Comparison of ENCODE assay signal across 18 cellular contexts in the genomic region with DNA sequence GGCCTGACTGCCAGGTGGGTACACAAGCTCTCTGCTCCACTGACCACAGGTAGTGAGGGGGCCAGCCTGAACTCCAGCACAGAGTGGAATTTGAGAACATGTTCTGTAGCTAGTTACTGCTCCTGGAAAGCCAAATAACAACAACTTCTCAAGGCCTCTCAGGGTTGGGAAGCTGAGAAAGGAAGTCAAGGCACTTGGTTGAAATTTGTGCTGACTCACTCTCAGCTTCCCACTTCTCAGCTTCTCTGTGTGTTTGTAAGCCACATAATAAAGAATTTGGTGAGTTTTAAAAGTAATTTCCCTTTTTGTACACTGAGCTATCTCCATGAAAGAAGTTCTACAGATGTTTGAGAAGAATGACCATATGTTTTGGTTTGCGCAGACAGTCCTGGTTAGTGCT.
DNase-seq lines count a peak whose midpoint lies in the region; ATAC-seq and TF ChIP-seq lines count a peak whose summit lies in the region.
"Had no signal": no experiment of that assay in that cellular context is flagged by ENCODE, and none has a peak within 500 bp of the region (broad histone marks: within the 10 kb centered on the region; RNA-seq: fewer than 3 reads in every experiment).

No MANE protein-coding gene starts in this region.

- H2BK120ac ChIP-seq in mesenchymal stem cell (ENCODE audit: low read depth, low read length) = no peak overlapping the region

- no peak overlapping the region for H3K18ac ChIP-seq in mesenchymal stem cell (ENCODE audit: low read depth in 1 of 2, low read length in 2 of 2)

- H3K4me1 Mint-ChIP-seq in activated naive CD8-positive, alpha-beta T cell treated with anti-CD3 and anti-CD28 coated beads, Interleukin-2, amount 50 U/mL, for 24 hours = peaks cover 31% of the 10 kb centered on the region
- H3K4me1 Mint-ChIP-seq in activated T-cell treated with anti-CD3 and anti-CD28 coated beads, Interleukin-2, amount 50 U/mL, for 24 hours (ENCODE audit: low read depth) = peaks cover 25% of the 10 kb centered on the region

- H3K4me2 ChIP-seq in mesenchymal stem cell (ENCODE audit: low read length, poor library complexity, severe bottlenecking) = no peak overlapping the region

- peaks cover 9% of the 10 kb centered on the region for H3K27me3 Mint-ChIP-seq in activated naive CD8-positive, alpha-beta T cell treated with anti-CD3 and anti-CD28 coated beads, Interleukin-2, amount 50 U/mL, for 24 hours
- peaks cover 9% of the 10 kb centered on the region for H3K27me3 Mint-ChIP-seq in activated T-cell treated with anti-CD3 and anti-CD28 coated beads, Interleukin-2, amount 50 U/mL, for 24 hours
- H3K27me3 Mint-ChIP-seq: progenitor cell of endocrine pancreas had no signal

- ATAC-seq in activated naive CD8-positive, alpha-beta T cell treated with anti-CD3 and anti-CD28 coated beads, Interleukin-2, amount 50 U/mL, for 24 hours = no peak
- ATAC-seq in GM18909 (IDR thresholded peaks at IDR 0.05; ENCODE audit: poor library complexity, unreplicated experiment) = no peak
- ATAC-seq in GM21723 (IDR thresholded peaks at IDR 0.05; ENCODE audit: unreplicated experiment) = no peak
- ATAC-seq: activated CD8-positive, alpha-beta memory T cell treated with anti-CD3 and anti-CD28 coated beads, Interleukin-2, amount 10 ng/mL, durations not matched to agents 7 days and 5 days; activated naive CD4-positive, alpha-beta T cell treated with anti-CD3 and anti-CD28 coated beads, Interleukin-2, amount 50 U/mL, for 72 hours had no signal

- H3K36me3 Mint-ChIP-seq in activated naive CD8-positive, alpha-beta T cell treated with anti-CD3 and anti-CD28 coated beads, Interleukin-2, amount 50 U/mL, for 24 hours (ENCODE audit: low read depth) = no peaks in the 10 kb centered on the region
- peaks cover 4% of the 10 kb centered on the region for H3K36me3 Mint-ChIP-seq in activated T-cell treated with anti-CD3 and anti-CD28 coated beads, Interleukin-2, amount 50 U/mL, for 24 hours (ENCODE audit: low read depth)

- H3K9me3 ChIP-seq in mesenchymal stem cell (ENCODE audit: control insufficient read depth, low read length) (peaks cover 10% of the 10 kb centered on the region), ascending aorta (no peaks in the 10 kb centered on the region)

- H3K27ac ChIP-seq in mesenchymal stem cell (ENCODE audit: low read length, poor library complexity, severe bottlenecking) (peak overlapping the region; percentile 25), ascending aorta (no peak overlapping the region)

- peak overlapping the region in 1 of 2 experiments; percentile 47 for H2BK12ac ChIP-seq in mesenchymal stem cell (ENCODE audit: low read length in 2 of 2)

- no peak for TF ChIP-seq CTCF in ascending aorta (IDR thresholded peaks at IDR 0.05)

- H3K9ac ChIP-seq in mesenchymal stem cell (ENCODE audit: low read length) = no peak overlapping the region

- peak overlapping the region; percentile 77 for H3K27ac Mint-ChIP-seq in activated naive CD8-positive, alpha-beta T cell treated with anti-CD3 and anti-CD28 coated beads, Interleukin-2, amount 50 U/mL, for 24 hours
- no peak overlapping the region for H3K27ac Mint-ChIP-seq in activated T-cell treated with anti-CD3 and anti-CD28 coated beads, Interleukin-2, amount 50 U/mL, for 24 hours
- H3K27ac Mint-ChIP-seq: activated CD8-positive, alpha-beta memory T cell treated with anti-CD3 and anti-CD28 coated beads, Interleukin-2, amount 10 ng/mL, durations not matched to agents 7 days and 5 days; activated naive CD4-positive, alpha-beta T cell treated with anti-CD3 and anti-CD28 coated beads, Interleukin-2, amount 50 U/mL, for 72 hours; progenitor cell of endocrine pancreas had no signal

- H3K14ac ChIP-seq in mesenchymal stem cell (ENCODE audit: low read length in 2 of 2) = no peak overlapping the region

- H3K4me1 ChIP-seq in mesenchymal stem cell (ENCODE audit: control insufficient read depth, insufficient read depth, low read depth, low read length) (peaks cover 3% of the 10 kb centered on the region), ascending aorta (no peaks in the 10 kb centered on the region)

- no peaks in the 10 kb centered on the region for H3K36me3 ChIP-seq in mesenchymal stem cell (ENCODE audit: control insufficient read depth in 1 of 2, insufficient read depth in 2 of 2, low read depth in 1 of 2, low read length in 2 of 2)
- no peaks in the 10 kb centered on the region for H3K36me3 ChIP-seq in ascending aorta

- no peaks in the 10 kb centered on the region for H3K79me1 ChIP-seq in mesenchymal stem cell (replicated peaks; ENCODE audit: low read length, poor library complexity, severe bottlenecking)

- no peak overlapping the region for H2BK15ac ChIP-seq in mesenchymal stem cell (ENCODE audit: low read depth, poor library complexity, severe bottlenecking)

- H3K9me3 Mint-ChIP-seq in activated naive CD8-positive, alpha-beta T cell treated with anti-CD3 and anti-CD28 coated beads, Interleukin-2, amount 50 U/mL, for 24 hours = peaks cover 26% of the 10 kb centered on the region
- peaks cover 4% of the 10 kb centered on the region for H3K9me3 Mint-ChIP-seq in activated T-cell treated with anti-CD3 and anti-CD28 coated beads, Interleukin-2, amount 50 U/mL, for 24 hours

- H3K4me3 ChIP-seq in mesenchymal stem cell (ENCODE audit: insufficient read depth in 1 of 2, low read depth in 1 of 2, low read length in 2 of 2) (no peak overlapping the region), ascending aorta (no peak overlapping the region)

- no peak overlapping the region for H4K91ac ChIP-seq in mesenchymal stem cell (ENCODE audit: low read length)

- WGBS in mesenchymal stem cell = 91% methylated on average over 1 of the region's 1 CpG

- no peak overlapping the region for H3K4me3 Mint-ChIP-seq in activated naive CD8-positive, alpha-beta T cell treated with anti-CD3 and anti-CD28 coated beads, Interleukin-2, amount 50 U/mL, for 24 hours
- no peak overlapping the region for H3K4me3 Mint-ChIP-seq in activated T-cell treated with anti-CD3 and anti-CD28 coated beads, Interleukin-2, amount 50 U/mL, for 24 hours
- H3K4me3 Mint-ChIP-seq: activated CD8-positive, alpha-beta memory T cell treated with anti-CD3 and anti-CD28 coated beads, Interleukin-2, amount 10 ng/mL, durations not matched to agents 7 days and 5 days had no signal

- intact Hi-C loops in ascending aorta (cut with DNase I) = no loop called here

- H2BK5ac ChIP-seq in mesenchymal stem cell (ENCODE audit: low read depth, low read length, poor library complexity, severe bottlenecking) = peak overlapping the region; percentile 75

- H3K27me3 ChIP-seq in mesenchymal stem cell (ENCODE audit: control insufficient read depth in 1 of 2, insufficient read depth in 1 of 2, low read length in 2 of 2) (no peaks in the 10 kb centered on the region), ascending aorta (no peaks in the 10 kb centered on the region)

- H4K8ac ChIP-seq in mesenchymal stem cell (ENCODE audit: low read length) = peak overlapping the region; percentile 38

- H2AK5ac ChIP-seq in mesenchymal stem cell (ENCODE audit: low read length, severe bottlenecking) = no peak overlapping the region

- no peak overlapping the region for H3K23ac ChIP-seq in mesenchymal stem cell (ENCODE audit: low read length in 2 of 2)

- no peak overlapping the region for H2AFZ ChIP-seq in mesenchymal stem cell (ENCODE audit: low read depth, low read length)

- H3K4ac ChIP-seq in mesenchymal stem cell (ENCODE audit: low read depth in 1 of 2, low read length in 2 of 2) = peak overlapping the region in 1 of 2 experiments; percentile 24

- DNase-seq in COLO668 (lab: John Stamatoyannopoulos, UW; ENCODE audit: unreplicated experiment) (peak; percentile 21), M059J (ENCODE audit: low read depth) (peak; percentile 32), mesenchymal stem cell (no peak), ascending aorta (ENCODE audit: low spot score in 2 of 2) (no peak)
- DNase-seq in activated naive CD8-positive, alpha-beta T cell treated with anti-CD3 and anti-CD28 coated beads, Interleukin-2, amount 50 U/mL, for 24 hours = no peak
- no peak for DNase-seq in activated T-cell treated with anti-CD3 and anti-CD28 coated beads, Interleukin-2, amount 50 U/mL, for 24 hours
- DNase-seq: activated CD8-positive, alpha-beta memory T cell treated with anti-CD3 and anti-CD28 coated beads, Interleukin-2, amount 10 ng/mL, durations not matched to agents 7 days and 5 days; GF-D8; midbrain; NCI-H1105; NCI-H446; RPMI8226; stimulated activated CD4-positive, alpha-beta T cell treated with anti-CD3 and anti-CD28 coated beads, Interleukin-2, amount 100 ng/mL, for 48 hours; stimulated activated naive CD4-positive, alpha-beta T cell treated with Interleukin-2 at 50 U/mL for 16 hours had no signal

Comparison
In these comparisons a context has a peak if more than half of its experiments do, and no peak if none do; other contexts are left out.
1. DNase-seq: peak in COLO668 (single experiment) and M059J (single experiment); none in activated naive CD8-positive, alpha-beta T cell treated with anti-CD3 and anti-CD28 coated beads, Interleukin-2, amount 50 U/mL, for 24 hours (single experiment), mesenchymal stem cell (single experiment), activated T-cell treated with anti-CD3 and anti-CD28 coated beads, Interleukin-2, amount 50 U/mL, for 24 hours (single experiment) and ascending aorta (0 of 2).